10 cellular contexts compared by ENCODE assay signal in the genomic region with DNA sequence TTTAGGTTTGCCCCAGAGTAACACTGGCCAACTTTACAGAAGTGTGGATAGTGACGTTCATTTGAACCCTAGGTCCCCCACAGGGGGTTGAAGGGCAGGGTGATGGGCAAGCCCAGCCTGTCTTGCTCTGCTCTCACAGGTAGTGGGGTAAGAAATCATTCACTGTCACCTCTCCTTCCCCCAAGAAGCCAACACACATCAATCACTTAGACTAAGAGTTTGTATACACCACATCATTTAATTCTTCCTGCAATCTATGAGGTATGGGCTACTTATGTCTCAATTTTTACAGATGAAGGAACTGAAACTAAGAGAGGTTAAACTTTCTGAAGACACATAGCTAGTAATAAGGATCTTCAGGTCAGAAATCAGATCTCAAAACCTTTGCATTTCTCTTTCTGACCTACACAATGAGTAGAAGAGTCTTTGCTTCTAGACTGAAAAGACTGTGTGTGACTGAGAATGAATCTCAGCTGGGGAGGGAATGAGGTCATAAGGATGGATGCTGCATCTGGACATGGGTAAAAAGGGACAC.
A peak's percentile ranks its signal among the peaks of the same experiment; 100 is the strongest.
DNase-seq lines count a peak whose midpoint lies in the region; ATAC-seq and TF ChIP-seq lines count a peak whose summit lies in the region.
"Had no signal": no experiment of that assay in that cellular context is flagged by ENCODE, and none has a peak within 500 bp of the region (broad histone marks: within the 10 kb centered on the region; RNA-seq: fewer than 3 reads in every experiment).

No MANE protein-coding gene starts in this region.

- peaks cover 1% of the 10 kb centered on the region for H3K9me3 Mint-ChIP-seq in activated naive CD4-positive, alpha-beta T cell treated with anti-CD3 and anti-CD28 coated beads, Interleukin-2, amount 10 ng/mL, durations not matched to agents 7 days and 5 days

- H3K9me3 ChIP-seq in Peyer's patch = no peaks in the 10 kb centered on the region

- H3K27me3 ChIP-seq in Peyer's patch = no peaks in the 10 kb centered on the region
- no peaks in the 10 kb centered on the region for H3K27me3 ChIP-seq in foreskin keratinocyte

- H3K4me3 ChIP-seq in Peyer's patch = no peak overlapping the region

- H3K4me1 ChIP-seq in Peyer's patch (peaks cover 0 to 58% (median 9%) of the 10 kb centered on the region in 4 donors), foreskin keratinocyte (peaks cover 12% of the 10 kb centered on the region)

- POLR2A ChIA-PET in GM10248 (lab: Yijun Ruan, JAX) = no interaction called here

- H3K27ac Mint-ChIP-seq in activated naive CD4-positive, alpha-beta T cell treated with anti-CD3 and anti-CD28 coated beads, Interleukin-2, amount 10 ng/mL, durations not matched to agents 7 days and 5 days = no peak overlapping the region

- peaks cover 38% of the 10 kb centered on the region for H3K4me1 Mint-ChIP-seq in activated naive CD4-positive, alpha-beta T cell treated with anti-CD3 and anti-CD28 coated beads, Interleukin-2, amount 10 ng/mL, durations not matched to agents 7 days and 5 days

- CTCF ChIA-PET in GM10248 (lab: Yijun Ruan, JAX) = interaction anchor here (1.2 to 1.7 kb wide), 2 partner anchors 9 to 10 kb away, joined by 3 to 6 read pairs; no protein-coding TSS in a partner anchor
- CTCF ChIA-PET in activated naive CD4-positive, alpha-beta T cell treated with anti-CD3 and anti-CD28 coated beads, Interleukin-2, amount 10 ng/mL, durations not matched to agents 7 days and 5 days (lab: Charles Lee) = interaction anchor here (1.6 kb wide), 1 partner anchor 45 kb away, joined by 6 read pairs; no protein-coding TSS in a partner anchor

- peaks cover 27% of the 10 kb centered on the region for H3K27me3 Mint-ChIP-seq in activated naive CD4-positive, alpha-beta T cell treated with anti-CD3 and anti-CD28 coated beads, Interleukin-2, amount 10 ng/mL, durations not matched to agents 7 days and 5 days

- H3K4me3 Mint-ChIP-seq in activated naive CD4-positive, alpha-beta T cell treated with anti-CD3 and anti-CD28 coated beads, Interleukin-2, amount 10 ng/mL, durations not matched to agents 7 days and 5 days = no peak overlapping the region

- ATAC-seq in GM19397 (IDR thresholded peaks at IDR 0.05; ENCODE audit: unreplicated experiment) = peak; percentile 72
- peak; percentile 90 for ATAC-seq in HG03039 (IDR thresholded peaks at IDR 0.05; ENCODE audit: unreplicated experiment)
- ATAC-seq in foreskin keratinocyte = no peak

- H3K36me3 ChIP-seq in Peyer's patch = no peaks in the 10 kb centered on the region

- TF ChIP-seq CTCF in GM10248 (IDR thresholded peaks at IDR 0.05; ENCODE audit: control extremely low read depth, extremely low read depth, low read depth, missing control alignments) (no peak), Peyer's patch (IDR thresholded peaks at IDR 0.05) (no peak), foreskin keratinocyte (conservative IDR thresholded peaks at IDR 0.05) (no peak)

- H3K36me3 Mint-ChIP-seq in activated naive CD4-positive, alpha-beta T cell treated with anti-CD3 and anti-CD28 coated beads, Interleukin-2, amount 10 ng/mL, durations not matched to agents 7 days and 5 days = peaks cover 3% of the 10 kb centered on the region

- TF ChIP-seq POLR2A in Peyer's patch (IDR thresholded peaks at IDR 0.05) (no peak), erythroblast (IDR thresholded peaks at IDR 0.05; ENCODE audit: low read length) (no peak)

- peak overlapping the region in 3 of 4 donors; percentile 78 for H3K27ac ChIP-seq in Peyer's patch
- no peak overlapping the region for H3K27ac ChIP-seq in foreskin keratinocyte

- DNase-seq in GM10248 (ENCODE audit: extremely low spot score) (peak; percentile 58), Peyer's patch (peak in 1 of 3 donors; percentile 25), AML-193 (lab: John Stamatoyannopoulos, UW) (no peak), foreskin keratinocyte (no peak), erythroblast (lab: John Stamatoyannopoulos, UW) (no peak)
- DNase-seq in activated naive CD4-positive, alpha-beta T cell treated with anti-CD3 and anti-CD28 coated beads, Interleukin-2, amount 10 ng/mL, durations not matched to agents 7 days and 5 days = no peak
- DNase-seq: activated gamma-delta T cell treated with Interleukin-2 at 50 U/mL for 16 hours, DMS153 had no signal
